8 cellular contexts compared by ENCODE assay signal in genomic region chr12:89949457-89950195, GRCh38.
DNase-seq lines count a peak whose midpoint lies in the region; ATAC-seq and TF ChIP-seq lines count a peak whose summit lies in the region.

No MANE protein-coding gene starts in this region.

- CTCF ChIA-PET in activated CD8-positive, alpha-beta T cell treated with anti-CD3 and anti-CD28 coated beads for 36 hours (lab: Charles Lee): interaction anchor here (0.9 to 1.6 kb wide), 7 partner anchors 8 to 198 kb away, joined by 3 to 5 read pairs (median 3); no protein-coding TSS in a partner anchor

- peak; percentile 92 for ATAC-seq in GM21529 (IDR thresholded peaks at IDR 0.05; ENCODE audit: unreplicated experiment)
- ATAC-seq in activated CD8-positive, alpha-beta T cell treated with anti-CD3 and anti-CD28 coated beads for 36 hours: peak; percentile 91

- no peak overlapping the region for H3K4me3 ChIP-seq in Jurkat, Clone E6-1 (ENCODE audit: low read length)
- H3K4me3 ChIP-seq in fibroblast of villous mesenchyme (ENCODE audit: low read depth, low read length): no peak overlapping the region

- no peaks in the 10 kb centered on the region for H3K36me3 Mint-ChIP-seq in activated CD8-positive, alpha-beta T cell treated with anti-CD3 and anti-CD28 coated beads for 36 hours (ENCODE audit: low read depth)

- peak; percentile 32; the same call in 1 of the 2 replicates for TF ChIP-seq CTCF in GM12874 (IDR thresholded peaks at IDR 0.05; ENCODE audit: insufficient read depth, low read depth, low read length)
- peak; percentile 15 for TF ChIP-seq CTCF in activated CD8-positive, alpha-beta T cell treated with anti-CD3 and anti-CD28 coated beads for 36 hours (IDR thresholded peaks at IDR 0.05)
- peak; percentile 2 for TF ChIP-seq CTCF in fibroblast of villous mesenchyme (IDR thresholded peaks at IDR 0.05; ENCODE audit: insufficient read depth, low read depth, low read length)

- DNase-seq in Jurkat, Clone E6-1 (ENCODE audit: low read depth, low spot score): peak; percentile 42
- DNase-seq in activated CD8-positive, alpha-beta T cell treated with anti-CD3 and anti-CD28 coated beads for 36 hours: peak; percentile 70
- DNase-seq in fibroblast of villous mesenchyme (ENCODE audit: low read depth): peak; percentile 85
- DNase-seq in stimulated activated CD4-positive, alpha-beta T cell treated with anti-CD3 and anti-CD28 coated beads, Interleukin-4, amount 100 ng/mL, for 24 hours: peak; percentile 56
- no peak for DNase-seq in ecto neural progenitor cell (ENCODE audit: low spot score)
- DNase-seq in D341Med (ENCODE audit: low spot score): no peak

- no peaks in the 10 kb centered on the region for H3K9me3 Mint-ChIP-seq in activated CD8-positive, alpha-beta T cell treated with anti-CD3 and anti-CD28 coated beads for 36 hours

- intact Hi-C loops in activated CD8-positive, alpha-beta T cell treated with anti-CD3 and anti-CD28 coated beads for 36 hours (cut with micrococcal nuclease): loop anchor here (5.0 kb wide), 2 partner anchors 72 to 92 kb away; no protein-coding TSS in a partner anchor

- H3K27me3 Mint-ChIP-seq in activated CD8-positive, alpha-beta T cell treated with anti-CD3 and anti-CD28 coated beads for 36 hours: no peaks in the 10 kb centered on the region

- peak overlapping the region; percentile 34 for H3K4me3 Mint-ChIP-seq in activated CD8-positive, alpha-beta T cell treated with anti-CD3 and anti-CD28 coated beads for 36 hours

- H3K27ac Mint-ChIP-seq in activated CD8-positive, alpha-beta T cell treated with anti-CD3 and anti-CD28 coated beads for 36 hours: peak overlapping the region; percentile 60

- H3K4me1 Mint-ChIP-seq in activated CD8-positive, alpha-beta T cell treated with anti-CD3 and anti-CD28 coated beads for 36 hours (ENCODE audit: low read depth): peaks cover 43% of the 10 kb centered on the region

- POLR2A ChIA-PET in activated CD8-positive, alpha-beta T cell treated with anti-CD3 and anti-CD28 coated beads for 36 hours (lab: Charles Lee): interaction anchor here (1.0 to 1.5 kb wide), 2 partner anchors 65 to 241 kb away, joined by 3 to 5 read pairs; partner anchors contain the start of gene ATP2B1

Comparison
In these comparisons a context has a peak if more than half of its experiments do, and no peak if none do; other contexts are left out.
1. DNase-seq: peak in Jurkat, Clone E6-1 (single experiment), activated CD8-positive, alpha-beta T cell treated with anti-CD3 and anti-CD28 coated beads for 36 hours (single experiment), fibroblast of villous mesenchyme (single experiment) and stimulated activated CD4-positive, alpha-beta T cell treated with anti-CD3 and anti-CD28 coated beads, Interleukin-4, amount 100 ng/mL, for 24 hours (single experiment); none in ecto neural progenitor cell (single experiment) and D341Med (single experiment).
2. Peak in every context shown above with its lines, with median percentiles within 50 percentile points of each other: CTCF ChIP-seq.